Comparison of ENCODE assay signal across 22 cellular contexts in genomic region chr1:3697810-3698209, GRCh38. TPM values are rescaled to one million over a fixed set of nuclear protein-coding genes. Genes with fewer than 3 reads are reported as not detected.
DNase-seq lines count a peak whose midpoint lies in the region; ATAC-seq and TF ChIP-seq lines count a peak whose summit lies in the region.
"Had no signal": no experiment of that assay in that cellular context is flagged by ENCODE, and none has a peak within 500 bp of the region (broad histone marks: within the 10 kb centered on the region; RNA-seq: fewer than 3 reads in every experiment).

No MANE protein-coding gene starts in this region.

- TF ChIP-seq CTCF in neural progenitor cell (IDR thresholded peaks at IDR 0.05): no peak

- no peak overlapping the region for H3K4me3 Mint-ChIP-seq in neural progenitor cell
- no peak overlapping the region for H3K4me3 Mint-ChIP-seq in natural killer cell treated with Interleukin-12 subunit alpha and Interleukin-12 subunit beta and Interleukin-15 and Interleukin-18, amount 100 ng/mL, for 72 hours
- H3K4me3 Mint-ChIP-seq: activated CD4-positive, alpha-beta memory T cell treated with anti-CD3 and anti-CD28 coated beads, Interleukin-2, amount 10 ng/mL, durations not matched to agents 7 days and 5 days; activated T-helper 1 cell treated with anti-CD3 and anti-CD28 coated beads, Interleukin-12 subunit alpha, Interleukin-12 subunit beta, Interleukin-2, Interleukin-4 antibody, amounts not matched to agents 30 ng/mL and 10 ng/mL and 1 ng/mL, durations not matched to agents 14 hours and 24 hours and 36 hours; central memory CD8-positive, alpha-beta T cell; HFFc6 had no signal

- H3K4me1 ChIP-seq in neural progenitor cell: peaks cover 14% of the 10 kb centered on the region
- H3K4me1 ChIP-seq: parathyroid adenoma had no signal

- no peak overlapping the region for H3K4me3 ChIP-seq in neural progenitor cell
- H3K4me3 ChIP-seq: GM12878 had no signal

- H3F3A ChIP-seq in neural progenitor cell (ENCODE audit: low read depth): no peaks in the 10 kb centered on the region

- no peaks in the 10 kb centered on the region for H3K9me3 ChIP-seq in neural progenitor cell (ENCODE audit: low read depth)

- no peak for TF ChIP-seq RAD21 in Ishikawa (IDR thresholded peaks at IDR 0.05; ENCODE audit: low read depth)

- no peaks in the 10 kb centered on the region for H3K36me3 Mint-ChIP-seq in neural progenitor cell
- no peaks in the 10 kb centered on the region for H3K36me3 Mint-ChIP-seq in natural killer cell treated with Interleukin-12 subunit alpha and Interleukin-12 subunit beta and Interleukin-15 and Interleukin-18, amount 100 ng/mL, for 72 hours
- H3K36me3 Mint-ChIP-seq: IgD-negative memory B cell had no signal

- H3K27ac Mint-ChIP-seq in neural progenitor cell: peak overlapping the region; percentile 50
- no peak overlapping the region for H3K27ac Mint-ChIP-seq in natural killer cell treated with Interleukin-12 subunit alpha and Interleukin-12 subunit beta and Interleukin-15 and Interleukin-18, amount 100 ng/mL, for 72 hours
- H3K27ac Mint-ChIP-seq: activated CD4-positive, alpha-beta memory T cell treated with anti-CD3 and anti-CD28 coated beads, Interleukin-2, amount 10 ng/mL, durations not matched to agents 7 days and 5 days; activated T-helper 1 cell treated with anti-CD3 and anti-CD28 coated beads, Interleukin-12 subunit alpha, Interleukin-12 subunit beta, Interleukin-2, Interleukin-4 antibody, amounts not matched to agents 30 ng/mL and 10 ng/mL and 1 ng/mL, durations not matched to agents 14 hours and 24 hours and 36 hours; HFFc6; IgD-negative memory B cell had no signal

- no peak; the same call in 1 of the 2 replicates for TF ChIP-seq EP300 in Ishikawa (IDR thresholded peaks at IDR 0.05; ENCODE audit: borderline replicate concordance)

- no peaks in the 10 kb centered on the region for H3K36me3 ChIP-seq in neural progenitor cell

- H3K9me3 Mint-ChIP-seq in neural progenitor cell: no peaks in the 10 kb centered on the region
- H3K9me3 Mint-ChIP-seq in natural killer cell treated with Interleukin-12 subunit alpha and Interleukin-12 subunit beta and Interleukin-15 and Interleukin-18, amount 100 ng/mL, for 72 hours: no peaks in the 10 kb centered on the region
- H3K9me3 Mint-ChIP-seq: activated T-helper 1 cell treated with anti-CD3 and anti-CD28 coated beads, Interleukin-12 subunit alpha, Interleukin-12 subunit beta, Interleukin-2, Interleukin-4 antibody, amounts not matched to agents 30 ng/mL and 10 ng/mL and 1 ng/mL, durations not matched to agents 14 hours and 24 hours and 36 hours; central memory CD8-positive, alpha-beta T cell; HFFc6; IgD-negative memory B cell had no signal

- DNase-seq in NCI-H2081 treated with DMSO at 0.1 percent for 48 hours (lab: John Stamatoyannopoulos, UW) (peak; percentile 84), NCI-H774 (lab: John Stamatoyannopoulos, UW) (peak; percentile 67), neural progenitor cell (ENCODE audit: low spot score) (no peak), hepatic stellate cell (ENCODE audit: low spot score) (no peak)
- DNase-seq in natural killer cell treated with Interleukin-12 subunit alpha and Interleukin-12 subunit beta and Interleukin-15 and Interleukin-18, amount 100 ng/mL, for 72 hours (ENCODE audit: low spot score): no peak
- DNase-seq: activated CD4-positive, alpha-beta memory T cell treated with anti-CD3 and anti-CD28 coated beads, Interleukin-2, amount 10 ng/mL, durations not matched to agents 7 days and 5 days; C1 segment of cervical spinal cord; effector memory CD4-positive, alpha-beta T cell; HFFc6; hippocampal formation; NCI-H1092 had no signal

- no peak for ATAC-seq in GM19452 (IDR thresholded peaks at IDR 0.05; ENCODE audit: unreplicated experiment)
- ATAC-seq in natural killer cell treated with Interleukin-12 subunit alpha and Interleukin-12 subunit beta and Interleukin-15 and Interleukin-18, amount 100 ng/mL, for 72 hours: no peak
- no peak for ATAC-seq in HG03457 (IDR thresholded peaks at IDR 0.05; ENCODE audit: unreplicated experiment)
- ATAC-seq: GM12878 had no signal

- H3K27ac ChIP-seq in neural progenitor cell: no peak overlapping the region
- H3K27ac ChIP-seq: parathyroid adenoma had no signal

- peaks cover 13% of the 10 kb centered on the region for H3K27me3 Mint-ChIP-seq in neural progenitor cell (ENCODE audit: insufficient read depth, low read depth)
- peaks cover 0 to 3% of the 10 kb centered on the region in 2 donors for H3K27me3 Mint-ChIP-seq in natural killer cell treated with Interleukin-12 subunit alpha and Interleukin-12 subunit beta and Interleukin-15 and Interleukin-18, amount 100 ng/mL, for 72 hours

- H2AFZ ChIP-seq in neural progenitor cell (replicated peaks): no peak overlapping the region
- H2AFZ ChIP-seq: parathyroid adenoma had no signal

- H4K20me1 ChIP-seq in neural progenitor cell (ENCODE audit: low read depth): no peaks in the 10 kb centered on the region

- H3K9ac ChIP-seq in neural progenitor cell: no peak overlapping the region
- H3K9ac ChIP-seq: parathyroid adenoma had no signal

- H3K79me2 ChIP-seq in neural progenitor cell (ENCODE audit: low read depth): no peaks in the 10 kb centered on the region
- H3K79me2 ChIP-seq: parathyroid adenoma had no signal

- H3K27me3 ChIP-seq in neural progenitor cell: peaks cover 13% of the 10 kb centered on the region

- H3K4me1 Mint-ChIP-seq in neural progenitor cell: peaks cover 17% of the 10 kb centered on the region
- H3K4me1 Mint-ChIP-seq in natural killer cell treated with Interleukin-12 subunit alpha and Interleukin-12 subunit beta and Interleukin-15 and Interleukin-18, amount 100 ng/mL, for 72 hours (ENCODE audit: low read depth in 2 of 2): peaks cover 0 to 5% of the 10 kb centered on the region in 2 donors
- H3K4me1 Mint-ChIP-seq: activated CD4-positive, alpha-beta memory T cell treated with anti-CD3 and anti-CD28 coated beads, Interleukin-2, amount 10 ng/mL, durations not matched to agents 7 days and 5 days had no signal

- no peak overlapping the region for H3K4me2 ChIP-seq in neural progenitor cell

TF ChIP-seq in Ishikawa, 13 proteins besides CTCF, POLR2A, EP300 and RAD21:
- TF ChIP-seq NFIC (IDR thresholded peaks at IDR 0.05): peak; percentile 53; the same call in 1 of the 2 replicates
- peak; percentile 46; the same call in 1 of the 2 replicates for TF ChIP-seq MAX (IDR thresholded peaks at IDR 0.05)
- no peak for TF ChIP-seq USF1 (IDR thresholded peaks at IDR 0.05)
- TF ChIP-seq TCF12 (IDR thresholded peaks at IDR 0.05; ENCODE audit: low read depth): peak; percentile 71

RNA-seq across cellular contexts. Expression of gene TP73, which starts 45.5 kb away (rescaled TPM):
- 0.31 TPM in 1 of 2 replicates, not detected in the other for total RNA-seq in neural progenitor cell (ENCODE audit: low replicate concordance)
- total RNA-seq in natural killer cell treated with Interleukin-12 subunit alpha and Interleukin-12 subunit beta and Interleukin-15 and Interleukin-18, amount 100 ng/mL, for 72 hours: 1 to 10 TPM; 1.5 to 5.7 TPM
- total RNA-seq: HFFc6, mononuclear cell, skeletal muscle tissue had no signal

RNA-seq across cellular contexts. Expression of gene WRAP73, which starts 47.9 kb away (rescaled TPM):
- 12.0 and 18.8 TPM in 2 replicates for total RNA-seq in neural progenitor cell (ENCODE audit: low replicate concordance)
- 10 to 100 TPM; 27.6 to 51.3 TPM for total RNA-seq in natural killer cell treated with Interleukin-12 subunit alpha and Interleukin-12 subunit beta and Interleukin-15 and Interleukin-18, amount 100 ng/mL, for 72 hours

RNA-seq across cellular contexts. Expression of gene CCDC27, which starts 54.4 kb away (rescaled TPM):
- not detected in 2 replicates for total RNA-seq in neural progenitor cell (ENCODE audit: low replicate concordance)
- not detected for total RNA-seq in natural killer cell treated with Interleukin-12 subunit alpha and Interleukin-12 subunit beta and Interleukin-15 and Interleukin-18, amount 100 ng/mL, for 72 hours
- total RNA-seq: activated CD4-positive, alpha-beta memory T cell treated with anti-CD3 and anti-CD28 coated beads, Interleukin-2, amount 10 ng/mL, durations not matched to agents 7 days and 5 days; activated T-helper 1 cell treated with anti-CD3 and anti-CD28 coated beads, Interleukin-12 subunit alpha, Interleukin-12 subunit beta, Interleukin-2, Interleukin-4 antibody, amounts not matched to agents 30 ng/mL and 10 ng/mL and 1 ng/mL, durations not matched to agents 14 hours and 24 hours and 36 hours; GM12878; HFFc6; kidney epithelial cell; mononuclear cell; skeletal muscle tissue had no signal

Comparison
In these comparisons a context has a peak if more than half of its experiments do, and no peak if none do; other contexts are left out.
1. DNase-seq: peak in NCI-H2081 treated with DMSO at 0.1 percent for 48 hours (single experiment) and NCI-H774 (single experiment); none in neural progenitor cell (single experiment), natural killer cell treated with Interleukin-12 subunit alpha and Interleukin-12 subunit beta and Interleukin-15 and Interleukin-18, amount 100 ng/mL, for 72 hours (single experiment) and hepatic stellate cell (single experiment).